28 cellular contexts compared by ENCODE assay signal in the genomic region with DNA sequence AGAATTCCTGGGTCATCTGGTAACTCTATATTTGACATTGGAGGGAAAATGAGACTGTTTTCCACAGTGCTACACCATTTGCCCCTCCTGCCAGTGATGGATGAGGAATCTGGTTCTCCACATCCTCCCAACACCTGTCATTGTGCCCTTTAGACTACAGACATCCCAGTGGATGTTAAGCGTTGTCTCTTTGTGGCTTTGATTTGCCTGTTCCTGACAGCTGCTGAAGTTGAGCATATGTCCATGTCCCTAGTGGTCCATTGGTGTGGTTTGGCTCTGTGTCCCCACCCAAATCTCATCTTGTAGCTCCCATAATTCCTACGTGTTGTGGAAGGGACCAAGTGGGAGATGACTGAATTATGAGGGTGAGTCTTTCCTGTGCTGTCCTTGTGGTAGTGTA.
"Had no signal": no experiment of that assay in that cellular context is flagged by ENCODE, and none has a peak within 500 bp of the region (broad histone marks: within the 10 kb centered on the region; RNA-seq: fewer than 3 reads in every experiment).

No MANE protein-coding gene starts in this region.

- H3K4me3 Mint-ChIP-seq: immature natural killer cell; naive thymus-derived CD4-positive, alpha-beta T cell; neural crest cell; stimulated activated memory B cell treated with anti-CD40 and anti-IgM and Interleukin-4, amounts not matched to agents 10 μg/mL and 1 μg/mL and 100 μg/mL, for 72 hours; stimulated activated naive CD8-positive, alpha-beta T cell treated with anti-CD3 and anti-CD28 coated beads, Interleukin-15, amount 100 ng/mL, for 72 hours; type B pancreatic cell had no signal

- H3K36me3 Mint-ChIP-seq: stimulated activated memory B cell treated with anti-CD40 and anti-IgM and Interleukin-4, amounts not matched to agents 10 μg/mL and 1 μg/mL and 100 μg/mL, for 72 hours; type B pancreatic cell had no signal

- DNase-seq: hypothalamus; immature natural killer cell; left colon; lower lobe of right lung; mammary epithelial cell; mesenchymal stem cell; naive thymus-derived CD4-positive, alpha-beta T cell; nucleus accumbens; pancreas; posterior cingulate gyrus; retina; right cardiac atrium; small intestine; spleen; stimulated activated CD4-positive, alpha-beta T cell treated with anti-CD3 and anti-CD28 coated beads, Interleukin-2, amount 100 ng/mL, for 48 hours; stimulated activated CD4-positive, alpha-beta T cell treated with anti-CD3 and anti-CD28 coated beads, Interleukin-4, amount 100 ng/mL, for 4 hours; stimulated activated CD8-positive, alpha-beta memory T cell treated with anti-CD3 and anti-CD28 coated beads, Interleukin-4, amount 100 ng/mL, for 48 hours; stimulated activated naive CD4-positive, alpha-beta T cell treated with Interleukin-2 at 50 U/mL for 16 hours; stimulated activated naive CD8-positive, alpha-beta T cell treated with anti-CD3 and anti-CD28 coated beads, Interleukin-15, amount 100 ng/mL, for 72 hours; substantia nigra had no signal

- FAIRE-seq: islet of Langerhans, kidney, pancreas, small intestine had no signal

- ATAC-seq: left colon; left lung; lower lobe of right lung; naive thymus-derived CD4-positive, alpha-beta T cell; pancreas; right cardiac atrium; sciatic nerve; stimulated activated memory B cell treated with anti-CD40 and anti-IgM and Interleukin-4, amounts not matched to agents 10 μg/mL and 1 μg/mL and 100 μg/mL, for 72 hours; stimulated activated naive CD8-positive, alpha-beta T cell treated with anti-CD3 and anti-CD28 coated beads, Interleukin-15, amount 100 ng/mL, for 72 hours had no signal

- H3K27ac Mint-ChIP-seq: immature natural killer cell; naive thymus-derived CD4-positive, alpha-beta T cell; nephron; stimulated activated memory B cell treated with anti-CD40 and anti-IgM and Interleukin-4, amounts not matched to agents 10 μg/mL and 1 μg/mL and 100 μg/mL, for 72 hours; stimulated activated naive CD8-positive, alpha-beta T cell treated with anti-CD3 and anti-CD28 coated beads, Interleukin-15, amount 100 ng/mL, for 72 hours; type B pancreatic cell had no signal

- H3K4me1 Mint-ChIP-seq: nephron; neural crest cell; stimulated activated memory B cell treated with anti-CD40 and anti-IgM and Interleukin-4, amounts not matched to agents 10 μg/mL and 1 μg/mL and 100 μg/mL, for 72 hours had no signal
